27 cellular contexts compared by ENCODE assay signal in genomic region chr2:70310899-70311298, GRCh38.
"Had no signal": no experiment of that assay in that cellular context is flagged by ENCODE, and none has a peak within 500 bp of the region (broad histone marks: within the 10 kb centered on the region; RNA-seq: fewer than 3 reads in every experiment).

No MANE protein-coding gene starts in this region.

- H3K27ac ChIP-seq: colonic mucosa, epithelial cell of prostate, esophagus squamous epithelium, gastrocnemius medialis, heart right ventricle, left lung, lower lobe of right lung had no signal

- H3K9me3 Mint-ChIP-seq: dendritic cell treated with granulocyte-macrophage colony-stimulating factor and Interleukin-4, amounts not matched to agents 40 ng/mL and 50 ng/mL, for 4 days; effector memory CD8-positive, alpha-beta T cell; endodermal cell; naive thymus-derived CD4-positive, alpha-beta T cell had no signal

- H3K36me3 Mint-ChIP-seq: naive thymus-derived CD4-positive, alpha-beta T cell had no signal

- H3K4me3 Mint-ChIP-seq: dendritic cell treated with granulocyte-macrophage colony-stimulating factor and Interleukin-4, amounts not matched to agents 40 ng/mL and 50 ng/mL, for 4 days; effector memory CD8-positive, alpha-beta T cell; endodermal cell; naive thymus-derived CD4-positive, alpha-beta T cell had no signal

- ATAC-seq: effector memory CD8-positive, alpha-beta T cell; esophagus mucosa; heart right ventricle; left cardiac atrium; left lung; left ventricle myocardium superior; naive thymus-derived CD4-positive, alpha-beta T cell had no signal

- FAIRE-seq: endometrium, islet of Langerhans, keratinocyte had no signal

- H3K27me3 ChIP-seq: colonic mucosa, gastrocnemius medialis, left lung had no signal

- DNase-seq: colonic mucosa; cortex of kidney; effector CD8-positive, alpha-beta T cell; effector memory CD8-positive, alpha-beta T cell; endodermal cell; erythroblast; esophagus squamous epithelium; foreskin fibroblast; foreskin melanocyte; gastrocnemius medialis; glutamatergic neuron; head of caudate nucleus; heart right ventricle; hippocampal formation; left cardiac atrium; left lung; left ventricle myocardium superior; lower lobe of right lung; mesenchymal stem cell; midbrain; naive thymus-derived CD4-positive, alpha-beta T cell had no signal

- H3K9me3 ChIP-seq: colonic mucosa, esophagus squamous epithelium, gastrocnemius medialis, heart right ventricle, left lung, lower lobe of right lung had no signal

- H3K36me3 ChIP-seq: colonic mucosa, esophagus squamous epithelium, gastrocnemius medialis, heart right ventricle, left lung, lower lobe of right lung had no signal

- H3K4me1 ChIP-seq: colonic mucosa, esophagus squamous epithelium, gastrocnemius medialis, heart right ventricle, left lung, lower lobe of right lung had no signal

- H3K27ac Mint-ChIP-seq: dendritic cell treated with granulocyte-macrophage colony-stimulating factor and Interleukin-4, amounts not matched to agents 40 ng/mL and 50 ng/mL, for 4 days; effector memory CD8-positive, alpha-beta T cell; endodermal cell; naive thymus-derived CD4-positive, alpha-beta T cell had no signal

- H3K4me3 ChIP-seq: colonic mucosa, esophagus squamous epithelium, gastrocnemius medialis, heart right ventricle, left lung, lower lobe of right lung had no signal

- H3K4me1 Mint-ChIP-seq: endodermal cell had no signal
